ENCODE assay signal across 17 cellular contexts in the genomic region with DNA sequence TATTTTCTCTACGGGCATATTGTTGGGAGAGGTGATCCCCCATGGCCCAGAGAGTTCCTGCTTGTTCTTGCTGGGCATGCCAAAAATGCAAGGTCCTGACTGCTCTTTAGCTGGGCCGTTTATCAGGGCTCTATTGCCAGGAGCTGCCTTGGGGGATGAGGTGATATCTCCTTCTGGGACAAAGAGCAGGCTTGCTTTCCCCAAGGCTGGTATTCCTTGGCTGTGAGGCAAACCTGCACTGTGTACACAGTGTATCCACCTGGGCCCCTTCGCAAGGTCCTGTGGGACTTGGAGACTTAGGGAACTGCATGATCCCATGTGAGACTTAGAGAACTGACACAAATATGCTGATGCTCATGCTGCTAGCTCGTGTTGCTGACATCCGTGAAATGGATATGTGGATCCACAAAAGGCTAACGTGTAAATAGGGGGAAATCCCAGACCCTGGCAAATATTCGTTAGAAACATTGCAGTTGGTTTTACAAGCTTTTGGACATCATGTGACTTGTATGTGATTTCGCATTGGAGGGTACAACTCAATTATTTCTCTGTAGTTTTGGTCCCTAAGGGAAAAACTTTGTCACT. TPM values are rescaled to one million over a fixed set of nuclear protein-coding genes. Genes with fewer than 3 reads are reported as not detected.
DNase-seq lines count a peak whose midpoint lies in the region; ATAC-seq, FAIRE-seq and TF ChIP-seq lines count a peak whose summit lies in the region.
"Had no signal": no experiment of that assay in that cellular context is flagged by ENCODE, and none has a peak within 500 bp of the region (broad histone marks: within the 10 kb centered on the region; RNA-seq: fewer than 3 reads in every experiment).

No MANE protein-coding gene starts in this region.

- H3K4me2 ChIP-seq in A549 (peak overlapping the region; percentile 48; the same call in 2 of the 3 replicates), IMR-90 (ENCODE audit: low read depth, low read length) (no peak overlapping the region), hepatocyte (peak overlapping the region; percentile 15), Karpas-422 (ENCODE audit: low read depth, low read length, poor library complexity, severe bottlenecking) (no peak overlapping the region)

- H4K20me1 ChIP-seq in IMR-90 (ENCODE audit: insufficient read depth, low read length), result no peaks in the 10 kb centered on the region
- H4K20me1 ChIP-seq in hepatocyte (ENCODE audit: insufficient read depth, poor library complexity, severe bottlenecking), result no peaks in the 10 kb centered on the region
- no peaks in the 10 kb centered on the region for H4K20me1 ChIP-seq in Karpas-422 (ENCODE audit: insufficient read depth, low read depth, low read length)

- dilution Hi-C loops in IMR-90 (cut with HindIII; ENCODE audit: low sequenced_read_pairs, unreplicated experiment), result no loop called here

- H3K9me3 ChIP-seq in A549 (no peaks in the 10 kb centered on the region), IMR-90 (ENCODE audit: control insufficient read depth, insufficient read depth, low read length) (no peaks in the 10 kb centered on the region), hepatocyte (ENCODE audit: low read depth) (no peaks in the 10 kb centered on the region), Karpas-422 (ENCODE audit: low read length) (no peaks in the 10 kb centered on the region), left lung (no peaks in the 10 kb centered on the region)
- H3K9me3 ChIP-seq: SJSA1 had no signal

- no peak overlapping the region for H3K4ac ChIP-seq in IMR-90 (ENCODE audit: low read depth, low read length)

- BruUV-seq in IMR-90 (replicated peaks; lab: Mats Ljungman, UMichigan), result no TSS peak

- TF ChIP-seq RAD21 in A549 (conservative IDR thresholded peaks at IDR 0.05 in 1 of 2, IDR thresholded peaks at IDR 0.05 in 1 of 2) (no peak), IMR-90 (IDR thresholded peaks at IDR 0.05; ENCODE audit: low read length) (no peak)

- FAIRE-seq in A549 (lab: Jason Lieb, UNC), result no peak
- no peak for FAIRE-seq in GM12891 (lab: Jason Lieb, UNC)
- FAIRE-seq: GM12892 had no signal

- peak overlapping the region; percentile 75 for H3K27ac Mint-ChIP-seq in progenitor cell of endocrine pancreas
- H3K27ac Mint-ChIP-seq: IgD-negative memory B cell had no signal

- no peak overlapping the region for H3K23ac ChIP-seq in IMR-90 (ENCODE audit: low read depth, low read length)

- no peak overlapping the region for H2BK20ac ChIP-seq in IMR-90 (ENCODE audit: low read depth, low read length)

- DNase-seq in A549 (ENCODE audit: low read depth in 1 of 2, low spot score in 1 of 2) (no peak), IMR-90 (no peak), hepatocyte (ENCODE audit: low spot score) (peak; percentile 63), progenitor cell of endocrine pancreas (ENCODE audit: low spot score, unreplicated experiment) (no peak), Karpas-422 (no peak), NCI-H748 (lab: John Stamatoyannopoulos, UW; ENCODE audit: unreplicated experiment) (no peak), GM12891 (ENCODE audit: insufficient read length, low spot score) (no peak), left lung (no peak)
- DNase-seq: DMS 273 treated with DMSO at 0.1 percent for 48 hours, GF-D8, NCI-H187, NCI-H345, PC-3 had no signal

- peaks cover 5% of the 10 kb centered on the region for H3K9me3 Mint-ChIP-seq in progenitor cell of endocrine pancreas (ENCODE audit: low read depth)

- H3K9me2 ChIP-seq in hepatocyte (replicated peaks; ENCODE audit: insufficient read depth) (no peaks in the 10 kb centered on the region), Karpas-422 (replicated peaks; ENCODE audit: insufficient read depth, low read length) (no peaks in the 10 kb centered on the region)

- no peak overlapping the region for H4K8ac ChIP-seq in IMR-90 (ENCODE audit: low read depth in 2 of 2, low read length in 2 of 2)

- peaks cover 19% of the 10 kb centered on the region for H3K4me1 ChIP-seq in A549
- peaks cover 2% of the 10 kb centered on the region; the same call in 1 of the 2 replicates for H3K4me1 ChIP-seq in IMR-90 (ENCODE audit: control insufficient read depth, insufficient read depth, low read length)
- peaks cover 16% of the 10 kb centered on the region for H3K4me1 ChIP-seq in hepatocyte (ENCODE audit: insufficient read depth)
- no peaks in the 10 kb centered on the region for H3K4me1 ChIP-seq in Karpas-422 (ENCODE audit: low read length)
- no peaks in the 10 kb centered on the region for H3K4me1 ChIP-seq in left lung
- H3K4me1 ChIP-seq: SJSA1 had no signal

- no peak for TF ChIP-seq EP300 in A549 (IDR thresholded peaks at IDR 0.05)

- H3K27me3 ChIP-seq in IMR-90 (ENCODE audit: control insufficient read depth, insufficient read depth, low read length), result peaks cover 9% of the 10 kb centered on the region; the same call in 1 of the 2 replicates
- no peaks in the 10 kb centered on the region for H3K27me3 ChIP-seq in hepatocyte
- no peaks in the 10 kb centered on the region for H3K27me3 ChIP-seq in Karpas-422 (ENCODE audit: low read length)
- H3K27me3 ChIP-seq in left lung, result peaks cover 0 to 7% of the 10 kb centered on the region in 2 donors
- H3K27me3 ChIP-seq: SJSA1 had no signal

- H3K27ac ChIP-seq in A549, result peak overlapping the region in 1 of 2 experiments; percentile 64; a peak in 3 of 6 replicates
- H3K27ac ChIP-seq in IMR-90 (ENCODE audit: insufficient read depth, low read length), result no peak overlapping the region
- peak overlapping the region; percentile 73 for H3K27ac ChIP-seq in hepatocyte
- H3K27ac ChIP-seq in Karpas-422 (ENCODE audit: low read length), result no peak overlapping the region
- no peak overlapping the region for H3K27ac ChIP-seq in left lung
- H3K27ac ChIP-seq: C4-2B, SJSA1 had no signal

- H3K4me3 ChIP-seq in A549 (no peak overlapping the region), IMR-90 (ENCODE audit: insufficient read depth, low read depth, low read length) (no peak overlapping the region), hepatocyte (no peak overlapping the region), Karpas-422 (ENCODE audit: low read length) (no peak overlapping the region), left lung (no peak overlapping the region)
- H3K4me3 ChIP-seq: SJSA1 had no signal

- no peak overlapping the region; the same call in 1 of the 2 replicates for H3K14ac ChIP-seq in IMR-90 (replicated peaks; ENCODE audit: low read depth, low read length)

- in situ Hi-C loops in IMR-90 (cut with MboI; ENCODE audit: low sequenced_read_pairs), result no loop called here

- TF ChIP-seq CTCF in A549 (IDR thresholded peaks at IDR 0.05) (no peak), IMR-90 (conservative IDR thresholded peaks at IDR 0.05; ENCODE audit: low read depth, low read length) (no peak), hepatocyte (IDR thresholded peaks at IDR 0.05; ENCODE audit: poor library complexity) (no peak), progenitor cell of endocrine pancreas (IDR thresholded peaks at IDR 0.05; ENCODE audit: unreplicated experiment) (no peak), left lung (IDR thresholded peaks at IDR 0.05) (no peak)

- intact Hi-C loops in IMR-90 (cut with micrococcal nuclease) (no loop called here), left lung (cut with DNase I) (no loop called here)

- H3K9ac ChIP-seq in IMR-90 (ENCODE audit: low read depth, low read length) (no peak overlapping the region), Karpas-422 (ENCODE audit: low read length) (no peak overlapping the region)

- no peaks in the 10 kb centered on the region for H3K9me1 ChIP-seq in IMR-90 (ENCODE audit: insufficient read depth, low read length)

- no peaks in the 10 kb centered on the region for H3K36me3 ChIP-seq in IMR-90 (ENCODE audit: control insufficient read depth, insufficient read depth, low read length)
- H3K36me3 ChIP-seq in hepatocyte (replicated peaks; ENCODE audit: insufficient read depth, low read depth), result no peaks in the 10 kb centered on the region
- no peaks in the 10 kb centered on the region for H3K36me3 ChIP-seq in Karpas-422 (ENCODE audit: insufficient read depth, low read length)
- H3K36me3 ChIP-seq in left lung, result no peaks in the 10 kb centered on the region
- H3K36me3 ChIP-seq: SJSA1 had no signal

- no peak overlapping the region for H2BK5ac ChIP-seq in IMR-90 (ENCODE audit: low read depth, low read length, poor library complexity, severe bottlenecking)

- CTCF ChIA-PET in A549 (lab: Yijun Ruan, JAX) (no interaction called here), IMR-90 (lab: Yijun Ruan, JAX) (no interaction called here)

- POLR2A ChIA-PET in A549 (lab: Yijun Ruan, JAX), result no interaction called here
- POLR2A ChIA-PET in IMR-90 (lab: Charles Lee; ENCODE audit: unreplicated experiment), result no interaction called here

- 65% methylated on average over 7 of the region's 8 CpGs for WGBS in A549 (ENCODE audit: missing lambda C conversion rate)
- 67% methylated on average over 4 of the region's 8 CpGs; no CpG with 5 or more reads in 1 of the 2 experiments for WGBS in IMR-90 (ENCODE audit: extremely low coverage in 2 of 2, insufficient read length in 1 of 2), 2 experiments
- WGBS in hepatocyte (ENCODE audit: low lambda C conversion rate, missing lambda C conversion rate), result 49% methylated on average over 8 of the region's 8 CpGs

- no peak overlapping the region for H2AK9ac ChIP-seq in IMR-90 (replicated peaks; ENCODE audit: low read depth, low read length, poor library complexity)

- H3K79me2 ChIP-seq in hepatocyte (no peaks in the 10 kb centered on the region), Karpas-422 (ENCODE audit: low read length) (no peaks in the 10 kb centered on the region)

- H3K36me3 Mint-ChIP-seq in progenitor cell of endocrine pancreas (ENCODE audit: insufficient read depth), result no peaks in the 10 kb centered on the region

- H3K56ac ChIP-seq in IMR-90 (ENCODE audit: extremely low read depth, insufficient read depth, low read length), result no peak overlapping the region

- H3K4me1 Mint-ChIP-seq in progenitor cell of endocrine pancreas (ENCODE audit: low read depth), result peaks cover 12% of the 10 kb centered on the region
- H3K4me1 Mint-ChIP-seq: IgD-negative memory B cell had no signal

- ATAC-seq in A549 (peak; percentile 19 to 69; a peak in 3 of 6 replicates), IMR-90 (ENCODE audit: low read depth) (no peak), left lung (no peak)
- ATAC-seq: PC-3 had no signal

- no peaks in the 10 kb centered on the region for H3K79me1 ChIP-seq in IMR-90 (ENCODE audit: low read depth in 1 of 2, low read length in 2 of 2)

- no peak overlapping the region for H2BK120ac ChIP-seq in IMR-90 (ENCODE audit: low read depth, low read length)

- H2AK5ac ChIP-seq in IMR-90 (ENCODE audit: low read depth, low read length), result no peak overlapping the region

- H4K5ac ChIP-seq in IMR-90 (ENCODE audit: low read depth, low read length), result no peak overlapping the region

- no peak overlapping the region for H3K4me3 Mint-ChIP-seq in progenitor cell of endocrine pancreas (ENCODE audit: low read depth)
- H3K4me3 Mint-ChIP-seq: IgD-negative memory B cell had no signal

- TF ChIP-seq POLR2A in A549 (IDR thresholded peaks at IDR 0.05; ENCODE audit: low read length) (no peak), IMR-90 (IDR thresholded peaks at IDR 0.05; ENCODE audit: low read depth, low read length) (no peak), GM12891 (IDR thresholded peaks at IDR 0.05; ENCODE audit: low read depth, low read length) (no peak)

- H2AFZ ChIP-seq in IMR-90 (replicated peaks; ENCODE audit: low read length, poor library complexity) (peak overlapping the region; percentile 24), hepatocyte (no peak overlapping the region), Karpas-422 (ENCODE audit: low read length) (no peak overlapping the region)

- H3K27me3 Mint-ChIP-seq in progenitor cell of endocrine pancreas, result no peaks in the 10 kb centered on the region
- H3K27me3 Mint-ChIP-seq: IgD-negative memory B cell had no signal

- H2BK15ac ChIP-seq in IMR-90 (ENCODE audit: low read depth, low read length), result no peak overlapping the region

- H4K91ac ChIP-seq in IMR-90 (ENCODE audit: insufficient read depth, low read depth, low read length), result no peak overlapping the region

- H3K18ac ChIP-seq in IMR-90 (ENCODE audit: low read depth, low read length), result no peak overlapping the region

RNA-seq across cellular contexts. Expression of a gene that starts 24.4 kb away (rescaled TPM):
- polyA plus RNA-seq in A549 (2011; rRNA removed) (29.1 and 30.1 TPM in 2 replicates), A549 (2017; fragmentation: RNase III; extraction: RNeasy Plus Mini Kit Qiagen cat#74134 plus additional on column Dnase treatment) (18.0 to 21.3 TPM (median 18.1 TPM) in 3 replicates), IMR-90 (2012; rRNA removed) (12.0 and 16.0 TPM in 2 replicates), hepatocyte (28.4 and 31.5 TPM in 2 replicates)
- polyA plus RNA-seq in A549 (2012; cell fraction: cytosol; rRNA removed), result 7.8 and 7.9 TPM in 2 replicates
- polyA plus RNA-seq in A549 (2012; cell fraction: nucleus; rRNA removed), result 7.9 and 9.4 TPM in 2 replicates
- polyA minus RNA-seq in A549 (2011; rRNA and poly(A)+ RNA removed), result 59.7 and 60.2 TPM in 2 replicates
- total RNA-seq in IMR-90 (2012; rRNA removed) (99.3 and 141 TPM in 2 replicates), hepatocyte (71.7 and 74.0 TPM in 2 replicates), progenitor cell of endocrine pancreas (113 and 116 TPM in 2 replicates), left lung (10 to 100 TPM; 40.4 to 50.7 TPM)
- polyA plus RNA-seq in IMR-90 (2012; cell fraction: cytosol; rRNA removed), result 3.6 and 5.2 TPM in 2 replicates
- 4.1 and 28.6 TPM in 2 replicates for polyA plus RNA-seq in IMR-90 (2012; cell fraction: nucleus; rRNA removed; ENCODE audit: low replicate concordance)
- total RNA-seq in Karpas-422 (2014; rRNA removed; shearing (Covaris generic); ENCODE audit: low replicate concordance), result 26.4 and 44.2 TPM in 2 replicates
- 7.7 TPM for polyA plus RNA-seq in GM12891 (2012; ENCODE audit: low read depth, missing spikeins)

Comparison
In these comparisons a context has a peak if more than half of its experiments do, and no peak if none do; other contexts are left out.
1. ATAC-seq: peak in A549 (2 of 2); none in IMR-90 (single experiment) and left lung (single experiment).
2. H3K4me2 ChIP-seq: peak in A549 (single experiment) and hepatocyte (single experiment); none in IMR-90 (single experiment) and Karpas-422 (single experiment).